ENCODE assay signal across 1 cellular context in genomic region chr6:52502306-52503029, GRCh38.
A peak's percentile ranks its signal among the peaks of the same experiment; 100 is the strongest.
TF ChIP-seq lines count a peak whose summit lies in the region.

No MANE protein-coding gene starts in this region.

TF ChIP-seq in K562, 482 proteins besides CTCF, POLR2A, EP300 and RAD21 (continued from another document):
- TF ChIP-seq ZNF518B (CRISPR knock-in tag; IDR thresholded peaks at IDR 0.05) (no peak), ZNF384 (IDR thresholded peaks at IDR 0.05; ENCODE audit: low read depth, low read length) (no peak), ZNF316 (IDR thresholded peaks at IDR 0.05) (peak; percentile 78), ZNF146 (CRISPR knock-in tag; IDR thresholded peaks at IDR 0.05; ENCODE audit: unreplicated experiment) (no peak), THRB (CRISPR knock-in tag; conservative IDR thresholded peaks at IDR 0.05) (no peak), ZBTB43 (CRISPR knock-in tag; IDR thresholded peaks at IDR 0.05) (no peak), DIDO1 (tag; IDR thresholded peaks at IDR 0.05; ENCODE audit: low read depth) (no peak), MAFG (tag; conservative IDR thresholded peaks at IDR 0.05) (peak; percentile 36; the same call in 1 of the 2 replicates)
